15 cellular contexts compared by ENCODE assay signal in the genomic region with DNA sequence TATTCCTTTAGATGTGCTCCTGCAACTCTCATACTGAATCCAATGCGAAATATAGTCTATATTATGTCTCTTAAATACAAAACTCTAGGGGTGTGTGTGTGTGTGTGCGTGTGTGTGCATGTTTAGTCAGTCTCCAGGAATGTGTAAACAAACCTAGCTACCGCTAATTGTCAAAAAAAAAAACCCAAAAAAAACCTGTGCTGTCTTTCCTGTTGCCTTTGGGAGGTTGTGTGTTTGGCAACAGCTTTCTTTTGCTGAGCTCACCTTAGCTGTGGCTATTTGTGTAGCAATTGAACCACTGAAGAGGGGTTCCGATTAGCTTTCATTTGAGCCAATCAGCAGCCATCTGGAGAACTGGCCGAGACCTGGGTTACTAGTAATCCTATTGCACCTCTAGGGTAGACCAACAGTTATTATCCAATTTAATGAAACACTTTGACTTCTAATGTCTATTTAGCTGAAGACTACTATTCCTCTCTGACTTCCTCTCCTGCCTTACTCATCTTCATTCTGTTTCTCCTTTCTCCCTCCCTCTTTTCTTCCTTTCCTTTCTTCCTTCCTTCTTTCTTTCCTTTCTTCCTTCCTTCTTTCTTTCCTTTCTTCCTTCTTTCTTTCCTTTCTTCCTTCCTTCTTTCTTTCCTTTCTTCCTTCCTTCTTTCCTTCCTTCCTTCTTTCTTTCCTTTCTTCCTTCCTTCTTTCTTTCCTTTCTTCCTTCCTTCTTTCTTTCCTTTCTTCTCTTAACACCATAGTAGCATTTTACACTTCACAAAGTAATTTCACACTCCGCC.
DNase-seq lines count a peak whose midpoint lies in the region; ATAC-seq and TF ChIP-seq lines count a peak whose summit lies in the region.
"Had no signal": no experiment of that assay in that cellular context is flagged by ENCODE, and none has a peak within 500 bp of the region (broad histone marks: within the 10 kb centered on the region; RNA-seq: fewer than 3 reads in every experiment).

No MANE protein-coding gene starts in this region.

- peaks cover 10% of the 10 kb centered on the region for H3K9me3 Mint-ChIP-seq in Caco-2 (ENCODE audit: unreplicated experiment)
- H3K9me3 Mint-ChIP-seq: brain had no signal

- no peaks in the 10 kb centered on the region for H3K27me3 Mint-ChIP-seq in Caco-2 (ENCODE audit: insufficient read depth, unreplicated experiment)
- H3K27me3 Mint-ChIP-seq: activated B cell treated with CpG ODN at 0.5 μM for 24 hours; activated CD8-positive, alpha-beta memory T cell treated with anti-CD3 and anti-CD28 coated beads, Interleukin-2, amount 10 ng/mL, durations not matched to agents 7 days and 5 days; stimulated activated naive CD8-positive, alpha-beta T cell treated with anti-CD3 and anti-CD28 coated beads, Interleukin-15, Interleukin-2, amounts not matched to agents 100 ng/mL and 50 ng/mL, for 24 hours had no signal

- ATAC-seq in left colon: no peak
- ATAC-seq in left ventricle myocardium superior: no peak
- ATAC-seq: activated CD8-positive, alpha-beta memory T cell treated with anti-CD3 and anti-CD28 coated beads, Interleukin-2, amount 10 ng/mL, durations not matched to agents 7 days and 5 days had no signal

- intact Hi-C loops in Caco-2 (cut with micrococcal nuclease; ENCODE audit: unreplicated experiment) (no loop called here), left colon (cut with DNase I, micrococcal nuclease) (no loop called here), left ventricle myocardium superior (cut with micrococcal nuclease) (no loop called here)

- CTCF ChIA-PET in Caco-2 (lab: Charles Lee): no interaction called here

- peak overlapping the region; percentile 18 for H3K4me3 Mint-ChIP-seq in Caco-2 (ENCODE audit: unreplicated experiment)
- H3K4me3 Mint-ChIP-seq: activated B cell treated with CpG ODN at 0.5 μM for 24 hours; activated CD8-positive, alpha-beta memory T cell treated with anti-CD3 and anti-CD28 coated beads, Interleukin-2, amount 10 ng/mL, durations not matched to agents 7 days and 5 days; brain; stimulated activated naive CD8-positive, alpha-beta T cell treated with anti-CD3 and anti-CD28 coated beads, Interleukin-15, Interleukin-2, amounts not matched to agents 100 ng/mL and 50 ng/mL, for 24 hours had no signal

- no TSS peak for BruUV-seq in Caco-2 (replicated peaks; lab: Mats Ljungman, UMichigan)

- peak overlapping the region; percentile 34 for H3K27ac Mint-ChIP-seq in Caco-2 (ENCODE audit: unreplicated experiment)
- H3K27ac Mint-ChIP-seq: activated B cell treated with CpG ODN at 0.5 μM for 24 hours; activated CD8-positive, alpha-beta memory T cell treated with anti-CD3 and anti-CD28 coated beads, Interleukin-2, amount 10 ng/mL, durations not matched to agents 7 days and 5 days; brain; stimulated activated naive CD8-positive, alpha-beta T cell treated with anti-CD3 and anti-CD28 coated beads, Interleukin-15, Interleukin-2, amounts not matched to agents 100 ng/mL and 50 ng/mL, for 24 hours had no signal

- DNase-seq in Caco-2: peak in 1 of 2 experiments; percentile 8
- DNase-seq in HuH-7 (ENCODE audit: low spot score): peak; percentile 12
- peak; percentile 64 for DNase-seq in astrocyte of the hippocampus (ENCODE audit: low read depth, low spot score)
- peak; percentile 40 for DNase-seq in kidney tubule cell (ENCODE audit: low spot score)
- no peak for DNase-seq in foreskin melanocyte
- no peak for DNase-seq in left colon
- no peak for DNase-seq in left ventricle myocardium superior
- DNase-seq in activated gamma-delta T cell treated with Interleukin-2 at 50 U/mL for 16 hours: no peak
- DNase-seq: activated B cell treated with CpG ODN at 0.5 μM for 24 hours; activated CD8-positive, alpha-beta memory T cell treated with anti-CD3 and anti-CD28 coated beads, Interleukin-2, amount 10 ng/mL, durations not matched to agents 7 days and 5 days; dorsolateral prefrontal cortex; NCI-H2171; ovary had no signal

- peaks cover 17% of the 10 kb centered on the region for H3K4me1 Mint-ChIP-seq in Caco-2 (ENCODE audit: low read depth, unreplicated experiment)
- H3K4me1 Mint-ChIP-seq: activated B cell treated with CpG ODN at 0.5 μM for 24 hours; activated CD8-positive, alpha-beta memory T cell treated with anti-CD3 and anti-CD28 coated beads, Interleukin-2, amount 10 ng/mL, durations not matched to agents 7 days and 5 days had no signal

- H3K36me3 Mint-ChIP-seq in Caco-2 (ENCODE audit: insufficient read depth, unreplicated experiment): no peaks in the 10 kb centered on the region
- H3K36me3 Mint-ChIP-seq: activated CD8-positive, alpha-beta memory T cell treated with anti-CD3 and anti-CD28 coated beads, Interleukin-2, amount 10 ng/mL, durations not matched to agents 7 days and 5 days; brain had no signal

- no peak overlapping the region for H3K4me3 ChIP-seq in Caco-2 (ENCODE audit: low read depth, low read length)
- H3K4me3 ChIP-seq: dorsolateral prefrontal cortex, ovary had no signal

- POLR2A ChIA-PET in Caco-2 (lab: Charles Lee): no interaction called here

- no peaks in the 10 kb centered on the region for H3K27me3 ChIP-seq in Caco-2 (replicated peaks; ENCODE audit: control insufficient read depth, insufficient read depth, low read length)
- H3K27me3 ChIP-seq: ovary had no signal

- TF ChIP-seq CTCF in Caco-2 (IDR thresholded peaks at IDR 0.05; ENCODE audit: insufficient read depth in 1 of 2, low read depth in 1 of 2, low read length in 1 of 2, severe bottlenecking in 1 of 2, unreplicated experiment in 1 of 2): no peak

- peaks cover 30% of the 10 kb centered on the region for H3K4me1 ChIP-seq in Caco-2

- peaks cover 6% of the 10 kb centered on the region; the same call in 1 of the 2 replicates for H3K9me3 ChIP-seq in Caco-2
- H3K9me3 ChIP-seq: ovary had no signal

- H3K36me3 ChIP-seq in Caco-2 (ENCODE audit: control insufficient read depth, insufficient read depth, low read length): no peaks in the 10 kb centered on the region
- H3K36me3 ChIP-seq: ovary had no signal

Comparison
In these comparisons a context has a peak if more than half of its experiments do, and no peak if none do; other contexts are left out.
1. DNase-seq: peak in HuH-7 (single experiment), astrocyte of the hippocampus (single experiment) and kidney tubule cell (single experiment); none in foreskin melanocyte (single experiment), left colon (0 of 2), left ventricle myocardium superior (single experiment) and activated gamma-delta T cell treated with Interleukin-2 at 50 U/mL for 16 hours (single experiment).